In genomic region chr22:39315389-39315788, GRCh38 we compare ENCODE assay signal across 11 cellular contexts. TPM values are rescaled to one million over a fixed set of nuclear protein-coding genes. Genes with fewer than 3 reads are reported as not detected.
A peak's percentile ranks its signal among the peaks of the same experiment; 100 is the strongest.
DNase-seq lines count a peak whose midpoint lies in the region; ATAC-seq, FAIRE-seq and TF ChIP-seq lines count a peak whose summit lies in the region.
"Had no signal": no experiment of that assay in that cellular context is flagged by ENCODE, and none has a peak within 500 bp of the region (broad histone marks: within the 10 kb centered on the region; RNA-seq: fewer than 3 reads in every experiment).

No MANE protein-coding gene starts in this region.

- intact Hi-C loops in activated B cell treated with CpG ODN at 0.5 μM for 24 hours (cut with micrococcal nuclease), result loop anchor here (5.0 kb wide), 1 partner anchor 558 kb away; the partner anchor contains the start of gene SUN2

- POLR2A ChIA-PET in activated B cell treated with CpG ODN at 0.5 μM for 24 hours (lab: Charles Lee), result interaction anchor here (0.6 to 6.1 kb wide), 6 partner anchors 15 to 1010 kb away, joined by 3 to 82 read pairs (median 12); partner anchors contain the start of genes ATF4 and TAB1

- H3K9me3 Mint-ChIP-seq in activated CD8-positive, alpha-beta memory T cell treated with anti-CD3 and anti-CD28 coated beads, Interleukin-2, amount 10 ng/mL, durations not matched to agents 7 days and 5 days (ENCODE audit: low read depth), result no peaks in the 10 kb centered on the region
- H3K9me3 Mint-ChIP-seq in activated B cell treated with CpG ODN at 0.5 μM for 24 hours, result no peaks in the 10 kb centered on the region
- H3K9me3 Mint-ChIP-seq in stimulated activated effector memory CD8-positive, alpha-beta T cell treated with anti-CD3 and anti-CD28 coated beads, Interleukin-12 subunit alpha, Interleukin-12 subunit beta, amount 100 ng/mL, for 72 hours, result no peaks in the 10 kb centered on the region

- FAIRE-seq in frontal cortex (lab: Jason Lieb, UNC), result no peak
- FAIRE-seq: islet of Langerhans, RCC 7860 had no signal

- CTCF ChIA-PET in activated CD8-positive, alpha-beta memory T cell treated with anti-CD3 and anti-CD28 coated beads, Interleukin-2, amount 10 ng/mL, durations not matched to agents 7 days and 5 days (lab: Charles Lee), result interaction anchor here (0.7 to 12.8 kb wide), 13 partner anchors 8 to 445 kb away, joined by 3 to 254 read pairs (median 5); partner anchors contain the start of genes CBX6 and TAB1
- CTCF ChIA-PET in activated B cell treated with CpG ODN at 0.5 μM for 24 hours (lab: Charles Lee), result interaction anchor here (1.3 to 6.3 kb wide), 6 partner anchors 13 to 446 kb away, joined by 3 to 62 read pairs (median 8); no protein-coding TSS in a partner anchor

- no peaks in the 10 kb centered on the region for H3K27me3 Mint-ChIP-seq in activated CD8-positive, alpha-beta memory T cell treated with anti-CD3 and anti-CD28 coated beads, Interleukin-2, amount 10 ng/mL, durations not matched to agents 7 days and 5 days
- no peaks in the 10 kb centered on the region for H3K27me3 Mint-ChIP-seq in activated B cell treated with CpG ODN at 0.5 μM for 24 hours

- peak overlapping the region; percentile 90 for H3K4me3 ChIP-seq in fibroblast of the aortic adventitia (ENCODE audit: low read depth, low read length)

- no peak for ATAC-seq in activated CD8-positive, alpha-beta memory T cell treated with anti-CD3 and anti-CD28 coated beads, Interleukin-2, amount 10 ng/mL, durations not matched to agents 7 days and 5 days
- ATAC-seq in activated B cell treated with CpG ODN at 0.5 μM for 24 hours (ENCODE audit: low read depth) (no peak), HG03439 (IDR thresholded peaks at IDR 0.05; ENCODE audit: unreplicated experiment) (no peak)
- ATAC-seq in stimulated activated effector memory CD8-positive, alpha-beta T cell treated with anti-CD3 and anti-CD28 coated beads, Interleukin-12 subunit alpha, Interleukin-12 subunit beta, amount 100 ng/mL, for 72 hours, result no peak

- H3K36me3 Mint-ChIP-seq in activated CD8-positive, alpha-beta memory T cell treated with anti-CD3 and anti-CD28 coated beads, Interleukin-2, amount 10 ng/mL, durations not matched to agents 7 days and 5 days, result peaks cover 75% of the 10 kb centered on the region
- H3K36me3 Mint-ChIP-seq in activated B cell treated with CpG ODN at 0.5 μM for 24 hours (ENCODE audit: low read depth), result peaks cover 91% of the 10 kb centered on the region
- peaks cover 100% of the 10 kb centered on the region for H3K36me3 Mint-ChIP-seq in stimulated activated effector memory CD8-positive, alpha-beta T cell treated with anti-CD3 and anti-CD28 coated beads, Interleukin-12 subunit alpha, Interleukin-12 subunit beta, amount 100 ng/mL, for 72 hours

- H3K27ac Mint-ChIP-seq in activated CD8-positive, alpha-beta memory T cell treated with anti-CD3 and anti-CD28 coated beads, Interleukin-2, amount 10 ng/mL, durations not matched to agents 7 days and 5 days, result peak overlapping the region; percentile 64
- peak overlapping the region; percentile 53 for H3K27ac Mint-ChIP-seq in activated B cell treated with CpG ODN at 0.5 μM for 24 hours
- peak overlapping the region; percentile 100 for H3K27ac Mint-ChIP-seq in stimulated activated effector memory CD8-positive, alpha-beta T cell treated with anti-CD3 and anti-CD28 coated beads, Interleukin-12 subunit alpha, Interleukin-12 subunit beta, amount 100 ng/mL, for 72 hours

- TF ChIP-seq CTCF in activated B cell treated with CpG ODN at 0.5 μM for 24 hours (IDR thresholded peaks at IDR 0.05) (no peak), fibroblast of the aortic adventitia (IDR thresholded peaks at IDR 0.05; ENCODE audit: insufficient read depth, low read length) (no peak)

- peak overlapping the region; percentile 99 for H3K4me3 Mint-ChIP-seq in activated CD8-positive, alpha-beta memory T cell treated with anti-CD3 and anti-CD28 coated beads, Interleukin-2, amount 10 ng/mL, durations not matched to agents 7 days and 5 days
- H3K4me3 Mint-ChIP-seq in activated B cell treated with CpG ODN at 0.5 μM for 24 hours, result no peak overlapping the region
- peak overlapping the region; percentile 100 for H3K4me3 Mint-ChIP-seq in stimulated activated effector memory CD8-positive, alpha-beta T cell treated with anti-CD3 and anti-CD28 coated beads, Interleukin-12 subunit alpha, Interleukin-12 subunit beta, amount 100 ng/mL, for 72 hours

- H3K4me1 Mint-ChIP-seq in activated CD8-positive, alpha-beta memory T cell treated with anti-CD3 and anti-CD28 coated beads, Interleukin-2, amount 10 ng/mL, durations not matched to agents 7 days and 5 days, result peaks cover 55% of the 10 kb centered on the region
- H3K4me1 Mint-ChIP-seq in activated B cell treated with CpG ODN at 0.5 μM for 24 hours, result peaks cover 51% of the 10 kb centered on the region
- peaks cover 84% of the 10 kb centered on the region for H3K4me1 Mint-ChIP-seq in stimulated activated effector memory CD8-positive, alpha-beta T cell treated with anti-CD3 and anti-CD28 coated beads, Interleukin-12 subunit alpha, Interleukin-12 subunit beta, amount 100 ng/mL, for 72 hours

- DNase-seq in activated CD8-positive, alpha-beta memory T cell treated with anti-CD3 and anti-CD28 coated beads, Interleukin-2, amount 10 ng/mL, durations not matched to agents 7 days and 5 days, result no peak
- DNase-seq in activated CD8-positive, alpha-beta memory T cell treated with anti-CD3 and anti-CD28 coated beads, Interleukin-2, amount 50 U/mL, for 4 hours, result no peak
- no peak for DNase-seq in activated B cell treated with CpG ODN at 0.5 μM for 24 hours
- DNase-seq in fibroblast of the aortic adventitia (ENCODE audit: low read depth), result no peak
- DNase-seq in stimulated activated effector memory CD8-positive, alpha-beta T cell treated with anti-CD3 and anti-CD28 coated beads, Interleukin-12 subunit alpha, Interleukin-12 subunit beta, amount 100 ng/mL, for 72 hours (ENCODE audit: low spot score in 2 of 2), result no peak
- DNase-seq in frontal cortex (ENCODE audit: low spot score in 2 of 2), result no peak
- no peak for DNase-seq in NCI-H2227 (lab: John Stamatoyannopoulos, UW; ENCODE audit: unreplicated experiment)
- DNase-seq: activated gamma-delta T cell had no signal

RNA-seq across cellular contexts. Expression of gene RPL3, which starts 4.0 kb away (rescaled TPM):
- 1,000 to 10,000 TPM; 1,571 to 1,769 TPM for total RNA-seq in activated CD8-positive, alpha-beta memory T cell treated with anti-CD3 and anti-CD28 coated beads, Interleukin-2, amount 10 ng/mL, durations not matched to agents 7 days and 5 days
- 3,087 and 3,439 TPM in 2 replicates for total RNA-seq in activated B cell treated with CpG ODN at 0.5 μM for 24 hours
- 1,848 and 3,122 TPM in 2 replicates for total RNA-seq in fibroblast of the aortic adventitia (ENCODE audit: low replicate concordance)
- 1,897 TPM for total RNA-seq in frontal cortex

RNA-seq across cellular contexts. Expression of gene SYNGR1, which starts 34.4 kb away (rescaled TPM):
- 10 to 100 TPM in 1 of 2 experiments, 1 to 10 TPM in 1; 4.2 to 16.0 TPM for total RNA-seq in activated CD8-positive, alpha-beta memory T cell treated with anti-CD3 and anti-CD28 coated beads, Interleukin-2, amount 10 ng/mL, durations not matched to agents 7 days and 5 days
- 10.0 and 11.4 TPM in 2 replicates for total RNA-seq in activated B cell treated with CpG ODN at 0.5 μM for 24 hours
- 3.9 and 14.2 TPM in 2 replicates for total RNA-seq in fibroblast of the aortic adventitia (ENCODE audit: low replicate concordance)
- total RNA-seq in frontal cortex, result 50.1 TPM
